In the genomic region with DNA sequence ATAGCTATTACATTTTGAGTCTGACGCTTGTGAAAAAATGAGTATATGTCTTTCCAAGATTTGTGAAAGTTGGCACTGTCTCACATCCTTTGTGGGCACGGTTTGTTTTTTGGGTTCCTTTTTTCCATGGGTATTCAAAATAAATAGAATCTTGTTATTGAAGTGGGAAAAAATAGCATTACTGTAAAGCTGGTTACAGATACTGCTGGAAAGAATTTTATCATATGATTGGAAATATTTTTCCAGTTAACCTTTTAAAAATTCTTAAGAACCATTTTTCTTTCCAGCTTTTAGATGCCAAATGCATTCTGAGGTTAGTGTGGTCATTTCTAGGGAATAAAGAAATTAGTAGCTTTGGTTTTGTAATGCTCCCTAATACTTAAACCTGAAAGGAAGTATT, we compare ENCODE assay signal across 20 cellular contexts. TPM values are rescaled to one million over a fixed set of nuclear protein-coding genes. Genes with fewer than 3 reads are reported as not detected.
"Had no signal": no experiment of that assay in that cellular context is flagged by ENCODE, and none has a peak within 500 bp of the region (broad histone marks: within the 10 kb centered on the region; RNA-seq: fewer than 3 reads in every experiment).

No MANE protein-coding gene starts in this region.

- H3K4me3 ChIP-seq: mucosa of descending colon, neural progenitor cell, ovary, psoas muscle, skin epidermis, stomach had no signal

- ATAC-seq: activated CD4-positive, alpha-beta T cell treated with anti-CD3 and anti-CD28 coated beads for 36 hours; esophagus mucosa; left ventricle myocardium superior; mucosa of descending colon; naive thymus-derived CD4-positive, alpha-beta T cell; psoas muscle; right cardiac atrium had no signal

- H3K27me3 ChIP-seq: neural progenitor cell, ovary, stomach had no signal

- H3K27ac ChIP-seq: neural progenitor cell, ovary, psoas muscle, stomach had no signal

- H3K4me1 ChIP-seq: neural progenitor cell had no signal

- H3K36me3 ChIP-seq: ovary, stomach had no signal

- H2AFZ ChIP-seq: neural progenitor cell had no signal

- H3K4me2 ChIP-seq: neural progenitor cell had no signal

- H3K9ac ChIP-seq: neural progenitor cell had no signal

- H3K9me3 ChIP-seq: mucosa of descending colon, ovary, psoas muscle had no signal

- DNase-seq: activated CD4-positive, alpha-beta T cell treated with anti-CD3 and anti-CD28 coated beads for 36 hours; activated CD4-positive, alpha-beta T cell treated with anti-CD3 and anti-CD28 coated beads, Interleukin-2, amount 50 U/mL, for 48 hours; activated gamma-delta T cell treated with Interleukin-2 at 50 U/mL for 16 hours; activated T-cell treated with anti-CD3 and anti-CD28 coated beads for 4 hours; amniotic stem cell; effector CD4-positive, alpha-beta T cell; left ventricle myocardium superior; mucosa of descending colon; naive thymus-derived CD4-positive, alpha-beta T cell; ovary; psoas muscle; right cardiac atrium; stomach had no signal

RNA-seq across cellular contexts. Expression of gene TUBAL3, which starts 19.1 kb away (rescaled TPM):
- total RNA-seq: activated CD4-positive, alpha-beta T cell treated with anti-CD3 and anti-CD28 coated beads for 36 hours; activated T-helper 1 cell treated with anti-CD3 and anti-CD28 coated beads, Interleukin-12 subunit alpha, Interleukin-12 subunit beta, Interleukin-2, Interleukin-4 antibody, amounts not matched to agents 30 ng/mL and 10 ng/mL and 1 ng/mL, durations not matched to agents 14 hours and 24 hours and 36 hours; fibroblast of villous mesenchyme; naive thymus-derived CD4-positive, alpha-beta T cell had no signal
- polyA plus RNA-seq: naive thymus-derived CD4-positive, alpha-beta T cell; ovary had no signal

RNA-seq across cellular contexts. Expression of gene UCN3, which starts 59.0 kb away (rescaled TPM):
- total RNA-seq: activated CD4-positive, alpha-beta T cell treated with anti-CD3 and anti-CD28 coated beads for 36 hours; activated T-helper 1 cell treated with anti-CD3 and anti-CD28 coated beads, Interleukin-12 subunit alpha, Interleukin-12 subunit beta, Interleukin-2, Interleukin-4 antibody, amounts not matched to agents 30 ng/mL and 10 ng/mL and 1 ng/mL, durations not matched to agents 14 hours and 24 hours and 36 hours; esophagus mucosa; fibroblast of villous mesenchyme; glomerular endothelial cell; left ventricle myocardium superior; naive thymus-derived CD4-positive, alpha-beta T cell; ovary; psoas muscle; right cardiac atrium; urinary bladder had no signal
- polyA plus RNA-seq: naive thymus-derived CD4-positive, alpha-beta T cell; ovary; psoas muscle; right cardiac atrium; urinary bladder had no signal
